ENCODE assay signal across 18 cellular contexts in genomic region chr22:24409707-24410106, GRCh38. TPM values are rescaled to one million over a fixed set of nuclear protein-coding genes. Genes with fewer than 3 reads are reported as not detected.
DNase-seq lines count a peak whose midpoint lies in the region; ATAC-seq, FAIRE-seq and TF ChIP-seq lines count a peak whose summit lies in the region.
"Had no signal": no experiment of that assay in that cellular context is flagged by ENCODE, and none has a peak within 500 bp of the region (broad histone marks: within the 10 kb centered on the region; RNA-seq: fewer than 3 reads in every experiment).

No MANE protein-coding gene starts in this region.

- H3K4me3 ChIP-seq in CD4-positive, alpha-beta memory T cell (ENCODE audit: low read length in 2 of 2), result no peak overlapping the region
- H3K4me3 ChIP-seq in HEK293 (ENCODE audit: low read depth, low read length) (no peak overlapping the region), endothelial cell of umbilical vein (replicated peaks in 1 of 3; ENCODE audit: insufficient read depth in 1 of 3, low read depth in 1 of 3, low read length in 3 of 3) (no peak overlapping the region), MG63 (no peak overlapping the region)
- H3K4me3 ChIP-seq: cardiac muscle cell, dorsolateral prefrontal cortex had no signal

- TF ChIP-seq CTCF in HEK293 (tag by site-specific recombination; IDR thresholded peaks at IDR 0.05) (no peak), endothelial cell of umbilical vein (IDR thresholded peaks at IDR 0.05; ENCODE audit: extremely low read depth in 1 of 2, insufficient read depth in 1 of 2, low read depth in 1 of 2, low read length in 2 of 2) (no peak)
- no peak for TF ChIP-seq CTCF in activated CD8-positive, alpha-beta T cell treated with anti-CD3 and anti-CD28 coated beads for 36 hours (IDR thresholded peaks at IDR 0.05)

- peaks cover 10% of the 10 kb centered on the region for H3K4me1 ChIP-seq in CD4-positive, alpha-beta memory T cell (ENCODE audit: insufficient read depth, low read length)
- no peaks in the 10 kb centered on the region for H3K4me1 ChIP-seq in HEK293 (ENCODE audit: control insufficient read depth, insufficient read depth, low read length)
- H3K4me1 ChIP-seq in endothelial cell of umbilical vein (ENCODE audit: control insufficient read depth, extremely low read depth, insufficient read depth, low read length), result peaks cover 33% of the 10 kb centered on the region

- DNase-seq in CD4-positive, alpha-beta memory T cell, result no peak
- DNase-seq in activated CD8-positive, alpha-beta T cell treated with anti-CD3 and anti-CD28 coated beads for 36 hours, result no peak
- DNase-seq in endothelial cell of umbilical vein (ENCODE audit: low read depth, low spot score), result no peak
- no peak for DNase-seq in activated CD4-positive, CD25-positive, alpha-beta regulatory T cell (lab: John Stamatoyannopoulos, UW)
- no peak for DNase-seq in MG63
- DNase-seq: activated CD4-positive, alpha-beta T cell treated with anti-CD3 and anti-CD28 coated beads, Interleukin-2, amount 10 ng/mL, durations not matched to agents 7 days and 5 days; DMS153; left colon; NCI-H1694; NCI-H2171; NCI-H524; nucleus accumbens; trophoblast cell had no signal

- ATAC-seq in activated CD8-positive, alpha-beta T cell treated with anti-CD3 and anti-CD28 coated beads for 36 hours, result no peak
- ATAC-seq in GM19455 (IDR thresholded peaks at IDR 0.05; ENCODE audit: unreplicated experiment), result no peak
- ATAC-seq: left colon had no signal

- H3K36me3 Mint-ChIP-seq in CD4-positive, alpha-beta memory T cell, result peaks cover 11 to 43% of the 10 kb centered on the region in 2 donors
- peaks cover 22% of the 10 kb centered on the region for H3K36me3 Mint-ChIP-seq in activated CD8-positive, alpha-beta T cell treated with anti-CD3 and anti-CD28 coated beads for 36 hours (ENCODE audit: low read depth)

- intact Hi-C loops in CD4-positive, alpha-beta memory T cell (cut with micrococcal nuclease), result no loop called here
- intact Hi-C loops in activated CD8-positive, alpha-beta T cell treated with anti-CD3 and anti-CD28 coated beads for 36 hours (cut with micrococcal nuclease), result no loop called here
- intact Hi-C loops in endothelial cell of umbilical vein (cut with micrococcal nuclease), result loop anchor here (5.0 kb wide), 1 partner anchor 37 kb away; no protein-coding TSS in a partner anchor

- H3K4me1 Mint-ChIP-seq in CD4-positive, alpha-beta memory T cell, result peaks cover 8 to 24% (median 16%) of the 10 kb centered on the region in 4 donors
- H3K4me1 Mint-ChIP-seq in activated CD8-positive, alpha-beta T cell treated with anti-CD3 and anti-CD28 coated beads for 36 hours (ENCODE audit: low read depth), result peaks cover 48% of the 10 kb centered on the region

- no peak overlapping the region for H3K4me2 ChIP-seq in endothelial cell of umbilical vein (ENCODE audit: insufficient read depth, low read length)

- BruUV-seq in endothelial cell of umbilical vein (replicated peaks; lab: Mats Ljungman, UMichigan), result no TSS peak

- dilution Hi-C loops in endothelial cell of umbilical vein (cut with MboI; ENCODE audit: extremely low pct_ligation_motif_present, low sequenced_read_pairs), result no loop called here

- H3K27me3 Mint-ChIP-seq in CD4-positive, alpha-beta memory T cell, result no peaks in the 10 kb centered on the region
- H3K27me3 Mint-ChIP-seq in activated CD8-positive, alpha-beta T cell treated with anti-CD3 and anti-CD28 coated beads for 36 hours, result no peaks in the 10 kb centered on the region
- H3K27me3 Mint-ChIP-seq: activated CD4-positive, alpha-beta T cell treated with anti-CD3 and anti-CD28 coated beads, Interleukin-2, amount 10 ng/mL, durations not matched to agents 7 days and 5 days had no signal

- H3K36me3 ChIP-seq in CD4-positive, alpha-beta memory T cell (ENCODE audit: insufficient read depth, low read length), result peaks cover 18% of the 10 kb centered on the region
- peaks cover 0 to 79% of the 10 kb centered on the region in 2 experiments; a peak in 2 of 3 replicates for H3K36me3 ChIP-seq in HEK293 (ENCODE audit: control insufficient read depth in 2 of 2, insufficient read depth in 1 of 2, low read length in 2 of 2)
- peaks cover 0 to 9% of the 10 kb centered on the region in 2 experiments for H3K36me3 ChIP-seq in endothelial cell of umbilical vein (ENCODE audit: control insufficient read depth in 2 of 2, extremely low read depth in 1 of 2, insufficient read depth in 2 of 2, low read length in 2 of 2)
- H3K36me3 ChIP-seq in MG63, result peaks cover 16% of the 10 kb centered on the region

- POLR2A ChIA-PET in CD4-positive, alpha-beta memory T cell (lab: Charles Lee; ENCODE audit: partially characterized antibody), result no interaction called here
- POLR2A ChIA-PET in HEK293 (lab: Yijun Ruan, JAX), result no interaction called here
- POLR2A ChIA-PET in activated CD8-positive, alpha-beta T cell treated with anti-CD3 and anti-CD28 coated beads for 36 hours (lab: Charles Lee), result interaction anchor here (0.9 kb wide), 1 partner anchor 138 kb away, joined by 3 read pairs; no protein-coding TSS in a partner anchor
- POLR2A ChIA-PET in endothelial cell of umbilical vein (lab: Charles Lee), result no interaction called here

- H3K79me2 ChIP-seq in endothelial cell of umbilical vein (ENCODE audit: control insufficient read depth, insufficient read depth, low read length), result peaks cover 9% of the 10 kb centered on the region

- no peak overlapping the region for H3K4me3 Mint-ChIP-seq in CD4-positive, alpha-beta memory T cell
- H3K4me3 Mint-ChIP-seq in activated CD8-positive, alpha-beta T cell treated with anti-CD3 and anti-CD28 coated beads for 36 hours, result no peak overlapping the region
- H3K4me3 Mint-ChIP-seq: activated CD4-positive, alpha-beta T cell treated with anti-CD3 and anti-CD28 coated beads, Interleukin-2, amount 10 ng/mL, durations not matched to agents 7 days and 5 days; HFFc6 had no signal

- CTCF ChIA-PET in CD4-positive, alpha-beta memory T cell (lab: Charles Lee; ENCODE audit: partially characterized antibody), result interaction anchor here (0.9 kb wide), 1 partner anchor 93 kb away, joined by 3 read pairs; no protein-coding TSS in a partner anchor
- CTCF ChIA-PET in HEK293 (lab: Yijun Ruan, JAX) (interaction anchor here (0.6 to 1.5 kb wide), 4 partner anchors 10 to 144 kb away, joined by 3 to 9 read pairs (median 4); no protein-coding TSS in a partner anchor), endothelial cell of umbilical vein (lab: Charles Lee) (interaction anchor here (1.4 to 5.3 kb wide), 2 partner anchors 10 to 13 kb away, joined by 5 to 22 read pairs; no protein-coding TSS in a partner anchor)
- CTCF ChIA-PET in activated CD8-positive, alpha-beta T cell treated with anti-CD3 and anti-CD28 coated beads for 36 hours (lab: Charles Lee), result interaction anchor here (1.0 to 1.7 kb wide), 9 partner anchors 11 to 120 kb away, joined by 3 to 6 read pairs (median 3); partner anchors contain the start of gene ADORA2A

- H2AFZ ChIP-seq in endothelial cell of umbilical vein (ENCODE audit: low read depth, low read length), result no peak overlapping the region

- no peaks in the 10 kb centered on the region for H3K9me1 ChIP-seq in endothelial cell of umbilical vein (replicated peaks; ENCODE audit: control insufficient read depth, extremely low read depth, insufficient read depth, low read length)

- no peak overlapping the region for H3K27ac ChIP-seq in CD4-positive, alpha-beta memory T cell (ENCODE audit: low read depth, low read length)
- H3K27ac ChIP-seq in HEK293 (ENCODE audit: extremely low read depth, low read depth, low read length) (0 out of 2 replicates have a peak overlapping the region, but pooled peaks have one; percentile 9), endothelial cell of umbilical vein (ENCODE audit: insufficient read depth, low read depth, low read length) (no peak overlapping the region)
- H3K27ac ChIP-seq: cardiac muscle cell had no signal

- peak; percentile 47 for FAIRE-seq in endothelial cell of umbilical vein (lab: Jason Lieb, UNC)

- H3K9me3 Mint-ChIP-seq in CD4-positive, alpha-beta memory T cell, result peaks cover 0 to 1% (median 0%) of the 10 kb centered on the region in 8 donors
- H3K9me3 Mint-ChIP-seq in activated CD8-positive, alpha-beta T cell treated with anti-CD3 and anti-CD28 coated beads for 36 hours, result no peaks in the 10 kb centered on the region
- H3K9me3 Mint-ChIP-seq: activated CD4-positive, alpha-beta T cell treated with anti-CD3 and anti-CD28 coated beads, Interleukin-2, amount 10 ng/mL, durations not matched to agents 7 days and 5 days; HFFc6 had no signal

- H3K27ac Mint-ChIP-seq in CD4-positive, alpha-beta memory T cell, result peak overlapping the region in 6 of 7 donors; percentile 12 to 93 (median 70)
- H3K27ac Mint-ChIP-seq in activated CD8-positive, alpha-beta T cell treated with anti-CD3 and anti-CD28 coated beads for 36 hours, result peak overlapping the region; percentile 77
- H3K27ac Mint-ChIP-seq: HFFc6 had no signal

- no peaks in the 10 kb centered on the region for H3K9me3 ChIP-seq in CD4-positive, alpha-beta memory T cell (ENCODE audit: control insufficient read depth in 1 of 2, low read length in 2 of 2)
- H3K9me3 ChIP-seq in HEK293 (ENCODE audit: control insufficient read depth, insufficient read depth, low read depth, low read length) (no peaks in the 10 kb centered on the region), endothelial cell of umbilical vein (replicated peaks; ENCODE audit: control insufficient read depth, insufficient read depth, low read length) (no peaks in the 10 kb centered on the region), MG63 (no peaks in the 10 kb centered on the region)

- no peaks in the 10 kb centered on the region for H3K27me3 ChIP-seq in CD4-positive, alpha-beta memory T cell (ENCODE audit: insufficient read depth, low read length)
- no peaks in the 10 kb centered on the region for H3K27me3 ChIP-seq in endothelial cell of umbilical vein (ENCODE audit: control insufficient read depth in 2 of 2, insufficient read depth in 2 of 2, low read length in 2 of 2)
- H3K27me3 ChIP-seq in MG63, result no peaks in the 10 kb centered on the region
- H3K27me3 ChIP-seq: cardiac muscle cell, dorsolateral prefrontal cortex had no signal

- no peak for TF ChIP-seq POLR2A in endothelial cell of umbilical vein (IDR thresholded peaks at IDR 0.05; ENCODE audit: low read depth, low read length)

- no peak overlapping the region for H3K9ac ChIP-seq in endothelial cell of umbilical vein (replicated peaks; ENCODE audit: extremely low read depth, insufficient read depth, low read length)

- no peaks in the 10 kb centered on the region for H4K20me1 ChIP-seq in endothelial cell of umbilical vein (replicated peaks; ENCODE audit: control insufficient read depth, extremely low read depth, insufficient read depth, low read length)

RNA-seq across cellular contexts. Expression of gene ADORA2A, which starts 17.7 kb away (rescaled TPM):
- total RNA-seq in CD4-positive, alpha-beta memory T cell, result 10 to 100 TPM; 34.5 to 35.0 TPM
- 10 to 100 TPM; 66.7 to 74.7 TPM for polyA plus RNA-seq in CD4-positive, alpha-beta memory T cell
- 10 to 100 TPM; 41.4 to 42.9 TPM for total RNA-seq in activated CD8-positive, alpha-beta T cell treated with anti-CD3 and anti-CD28 coated beads for 36 hours
- total RNA-seq in endothelial cell of umbilical vein, result 17.1 and 20.0 TPM in 2 replicates
- 33.1 and 45.3 TPM in 2 replicates for polyA plus RNA-seq in endothelial cell of umbilical vein
- 13.5 and 16.6 TPM in 2 replicates for polyA plus RNA-seq in endothelial cell of umbilical vein (2011; cell fraction: cytosol; rRNA removed)
- 14.3 and 15.7 TPM in 2 replicates for polyA plus RNA-seq in endothelial cell of umbilical vein (2011; cell fraction: nucleus; rRNA removed)
- 2.9 and 3.6 TPM in 2 replicates for polyA plus RNA-seq in endothelial cell of umbilical vein (2012)
- 34.9 TPM in 2 replicates for polyA minus RNA-seq in endothelial cell of umbilical vein
- not detected for polyA minus RNA-seq in endothelial cell of umbilical vein (2011; cell fraction: cytosol; rRNA and poly(A)+ RNA removed)
- 10.3 and 12.8 TPM in 2 replicates for polyA minus RNA-seq in endothelial cell of umbilical vein (2011; cell fraction: nucleus; rRNA and poly(A)+ RNA removed)
- 0.16 and 2.0 TPM in 2 replicates for total RNA-seq in MG63 (2014; rRNA removed; shearing (Covaris generic); ENCODE audit: low replicate concordance)
